ENCODE assay signal across 8 cellular contexts in genomic region chr3:194482830-194483229, GRCh38. TPM values are rescaled to one million over a fixed set of nuclear protein-coding genes. Genes with fewer than 3 reads are reported as not detected.
DNase-seq lines count a peak whose midpoint lies in the region; ATAC-seq and TF ChIP-seq lines count a peak whose summit lies in the region.
"Not testable (repeated sequence)": the region's sequence is repeated elsewhere in the genome, so short reads cannot be mapped to it uniquely, and the experiment has no call there.

No MANE protein-coding gene starts in this region.

- not testable (repeated sequence) for H3K9me3 ChIP-seq in Loucy (ENCODE audit: insufficient read depth, low read depth, low read length); subcutaneous abdominal adipose tissue (ENCODE audit: control insufficient read depth in 5 of 5, low read length in 5 of 5)

- not testable (repeated sequence) for H3K27me3 Mint-ChIP-seq in WTC11 (ENCODE audit: low read depth); activated T-helper 1 cell treated with anti-CD3 and anti-CD28 coated beads, Interleukin-12 subunit alpha, Interleukin-12 subunit beta, Interleukin-2, Interleukin-4 antibody, amounts not matched to agents 30 ng/mL and 10 ng/mL and 1 ng/mL, durations not matched to agents 14 hours and 24 hours and 36 hours (ENCODE audit: insufficient read depth); activated naive CD8-positive, alpha-beta T cell treated with anti-CD3 and anti-CD28 coated beads, Interleukin-2, amount 10 ng/mL, durations not matched to agents 7 days and 5 days; dendritic cell treated with granulocyte-macrophage colony-stimulating factor and Interleukin-4, amounts not matched to agents 40 ng/mL and 50 ng/mL, for 4 days; progenitor cell of endocrine pancreas

- not testable (repeated sequence) for H3K4me3 ChIP-seq in ACC112 (ENCODE audit: low read depth, low read length); Loucy (ENCODE audit: low read length, poor library complexity, severe bottlenecking); subcutaneous abdominal adipose tissue (ENCODE audit: low read depth in 1 of 5, low read length in 5 of 5)

- H3K9me3 Mint-ChIP-seq in WTC11; activated T-helper 1 cell treated with anti-CD3 and anti-CD28 coated beads, Interleukin-12 subunit alpha, Interleukin-12 subunit beta, Interleukin-2, Interleukin-4 antibody, amounts not matched to agents 30 ng/mL and 10 ng/mL and 1 ng/mL, durations not matched to agents 14 hours and 24 hours and 36 hours; activated naive CD8-positive, alpha-beta T cell treated with anti-CD3 and anti-CD28 coated beads, Interleukin-2, amount 10 ng/mL, durations not matched to agents 7 days and 5 days; dendritic cell treated with granulocyte-macrophage colony-stimulating factor and Interleukin-4, amounts not matched to agents 40 ng/mL and 50 ng/mL, for 4 days; progenitor cell of endocrine pancreas (ENCODE audit: low read depth): not testable (repeated sequence)

- H2AFZ ChIP-seq in ACC112 (ENCODE audit: low read length, unreplicated experiment); Loucy (ENCODE audit: low read length): not testable (repeated sequence)

- not testable (repeated sequence) for H3F3A ChIP-seq in Loucy (ENCODE audit: low read depth)

- H3K9me2 ChIP-seq in Loucy (replicated peaks; ENCODE audit: low read depth, low read length) = not testable (repeated sequence)

- H3K9ac ChIP-seq in Loucy (ENCODE audit: low read depth, low read length, poor library complexity, severe bottlenecking); subcutaneous abdominal adipose tissue (ENCODE audit: low read length in 5 of 5): not testable (repeated sequence)

- peaks cover 12% of the 10 kb centered on the region for H3K36me3 Mint-ChIP-seq in WTC11
- H3K36me3 Mint-ChIP-seq in activated T-helper 1 cell treated with anti-CD3 and anti-CD28 coated beads, Interleukin-12 subunit alpha, Interleukin-12 subunit beta, Interleukin-2, Interleukin-4 antibody, amounts not matched to agents 30 ng/mL and 10 ng/mL and 1 ng/mL, durations not matched to agents 14 hours and 24 hours and 36 hours (ENCODE audit: low read depth) = peaks cover 34% of the 10 kb centered on the region
- H3K36me3 Mint-ChIP-seq in activated naive CD8-positive, alpha-beta T cell treated with anti-CD3 and anti-CD28 coated beads, Interleukin-2, amount 10 ng/mL, durations not matched to agents 7 days and 5 days = peaks cover 11% of the 10 kb centered on the region
- H3K36me3 Mint-ChIP-seq in dendritic cell treated with granulocyte-macrophage colony-stimulating factor and Interleukin-4, amounts not matched to agents 40 ng/mL and 50 ng/mL, for 4 days (ENCODE audit: low read depth) = peaks cover 22% of the 10 kb centered on the region
- not testable (repeated sequence) for H3K36me3 Mint-ChIP-seq in progenitor cell of endocrine pancreas (ENCODE audit: insufficient read depth)

- H3K36me3 ChIP-seq in ACC112 (ENCODE audit: insufficient read depth, low read length) = peaks cover 32% of the 10 kb centered on the region
- not testable (repeated sequence) for H3K36me3 ChIP-seq in Loucy (ENCODE audit: insufficient read depth, low read length)
- peaks cover 3 to 18% (median 4%) of the 10 kb centered on the region in 5 donors for H3K36me3 ChIP-seq in subcutaneous abdominal adipose tissue (ENCODE audit: control insufficient read depth in 5 of 5, insufficient read depth in 5 of 5, low read length in 5 of 5)

- H3K27ac Mint-ChIP-seq in WTC11 = peak overlapping the region; percentile 57; the same call in 1 of the 2 replicates
- H3K27ac Mint-ChIP-seq in activated T-helper 1 cell treated with anti-CD3 and anti-CD28 coated beads, Interleukin-12 subunit alpha, Interleukin-12 subunit beta, Interleukin-2, Interleukin-4 antibody, amounts not matched to agents 30 ng/mL and 10 ng/mL and 1 ng/mL, durations not matched to agents 14 hours and 24 hours and 36 hours = peak overlapping the region; percentile 52
- H3K27ac Mint-ChIP-seq in activated naive CD8-positive, alpha-beta T cell treated with anti-CD3 and anti-CD28 coated beads, Interleukin-2, amount 10 ng/mL, durations not matched to agents 7 days and 5 days = peak overlapping the region; percentile 30
- peak overlapping the region; percentile 21 for H3K27ac Mint-ChIP-seq in dendritic cell treated with granulocyte-macrophage colony-stimulating factor and Interleukin-4, amounts not matched to agents 40 ng/mL and 50 ng/mL, for 4 days
- H3K27ac Mint-ChIP-seq in progenitor cell of endocrine pancreas = peak overlapping the region; percentile 30

- H3K27me3 ChIP-seq in ACC112 (ENCODE audit: insufficient read depth, low read length); Loucy (ENCODE audit: insufficient read depth, low read length, poor library complexity, severe bottlenecking); subcutaneous abdominal adipose tissue (ENCODE audit: control insufficient read depth in 5 of 5, insufficient read depth in 4 of 5, low read length in 5 of 5): not testable (repeated sequence)

- POLR2A ChIA-PET in WTC11 (lab: Charles Lee); activated naive CD8-positive, alpha-beta T cell treated with anti-CD3 and anti-CD28 coated beads, Interleukin-2, amount 10 ng/mL, durations not matched to agents 7 days and 5 days (lab: Charles Lee): not testable (repeated sequence)

- peak overlapping the region; percentile 80; the same call in 1 of the 2 replicates for H3K27ac ChIP-seq in ACC112 (ENCODE audit: low read depth, low read length)
- H3K27ac ChIP-seq in subcutaneous abdominal adipose tissue (ENCODE audit: low read depth, low read length) = peak overlapping the region; percentile 64

- CTCF ChIA-PET in WTC11 (lab: Charles Lee) = not testable (repeated sequence)

- H3K4me2 ChIP-seq in Loucy (ENCODE audit: low read depth, low read length, poor library complexity, severe bottlenecking) = peak overlapping the region; percentile 83

- intact Hi-C loops in activated T-helper 1 cell treated with anti-CD3 and anti-CD28 coated beads, Interleukin-12 subunit alpha, Interleukin-12 subunit beta, Interleukin-2, Interleukin-4 antibody, amounts not matched to agents 30 ng/mL and 10 ng/mL and 1 ng/mL, durations not matched to agents 14 hours and 24 hours and 36 hours (cut with micrococcal nuclease) = loop anchor here (10.0 kb wide), 3 partner anchors 348 to 1062 kb away; partner anchors contain the start of genes ACAP2, HES1 and PPP1R2
- intact Hi-C loops in dendritic cell treated with granulocyte-macrophage colony-stimulating factor and Interleukin-4, amounts not matched to agents 40 ng/mL and 50 ng/mL, for 4 days (cut with micrococcal nuclease) = not testable (repeated sequence)

- not testable (repeated sequence) for TF ChIP-seq CTCF in Loucy (conservative IDR thresholded peaks at IDR 0.05; ENCODE audit: low read length); WTC11 (IDR thresholded peaks at IDR 0.05); progenitor cell of endocrine pancreas (IDR thresholded peaks at IDR 0.05; ENCODE audit: unreplicated experiment)

- not testable (repeated sequence) for H3K4me3 Mint-ChIP-seq in WTC11; activated naive CD8-positive, alpha-beta T cell treated with anti-CD3 and anti-CD28 coated beads, Interleukin-2, amount 10 ng/mL, durations not matched to agents 7 days and 5 days; dendritic cell treated with granulocyte-macrophage colony-stimulating factor and Interleukin-4, amounts not matched to agents 40 ng/mL and 50 ng/mL, for 4 days; progenitor cell of endocrine pancreas (ENCODE audit: low read depth)
- peak overlapping the region; percentile 42 for H3K4me3 Mint-ChIP-seq in activated T-helper 1 cell treated with anti-CD3 and anti-CD28 coated beads, Interleukin-12 subunit alpha, Interleukin-12 subunit beta, Interleukin-2, Interleukin-4 antibody, amounts not matched to agents 30 ng/mL and 10 ng/mL and 1 ng/mL, durations not matched to agents 14 hours and 24 hours and 36 hours

- H3K79me2 ChIP-seq in ACC112 (ENCODE audit: control insufficient read depth, insufficient read depth, low read length, unreplicated experiment) (peaks cover 89% of the 10 kb centered on the region), Loucy (ENCODE audit: insufficient read depth, low read length) (peaks cover 92% of the 10 kb centered on the region)

- H3K4me1 ChIP-seq in ACC112 (ENCODE audit: control insufficient read depth, insufficient read depth, low read length, unreplicated experiment) (peaks cover 56% of the 10 kb centered on the region), Loucy (ENCODE audit: insufficient read depth, low read length, poor library complexity, severe bottlenecking) (peaks cover 54% of the 10 kb centered on the region), subcutaneous abdominal adipose tissue (ENCODE audit: control insufficient read depth in 5 of 5, insufficient read depth in 5 of 5, low read length in 5 of 5) (peaks cover 0 to 45% (median 33%) of the 10 kb centered on the region in 5 donors)

- ATAC-seq in WTC11; activated naive CD8-positive, alpha-beta T cell treated with anti-CD3 and anti-CD28 coated beads, Interleukin-2, amount 10 ng/mL, durations not matched to agents 7 days and 5 days (ENCODE audit: low read depth): not testable (repeated sequence)

- peaks cover 74% of the 10 kb centered on the region for H4K20me1 ChIP-seq in Loucy (ENCODE audit: insufficient read depth, low read length, poor library complexity, severe bottlenecking)

- not testable (repeated sequence) for DNase-seq in WTC11 (ENCODE audit: low spot score); activated T-helper 1 cell treated with anti-CD3 and anti-CD28 coated beads, Interleukin-12 subunit alpha, Interleukin-12 subunit beta, Interleukin-2, Interleukin-4 antibody, amounts not matched to agents 30 ng/mL and 10 ng/mL and 1 ng/mL, durations not matched to agents 14 hours and 24 hours and 36 hours (ENCODE audit: low spot score); activated naive CD8-positive, alpha-beta T cell treated with anti-CD3 and anti-CD28 coated beads, Interleukin-2, amount 10 ng/mL, durations not matched to agents 7 days and 5 days; progenitor cell of endocrine pancreas (ENCODE audit: low spot score, unreplicated experiment)

- H3K4me1 Mint-ChIP-seq in WTC11 (peaks cover 21% of the 10 kb centered on the region), progenitor cell of endocrine pancreas (ENCODE audit: low read depth) (peaks cover 41% of the 10 kb centered on the region)
- H3K4me1 Mint-ChIP-seq in activated T-helper 1 cell treated with anti-CD3 and anti-CD28 coated beads, Interleukin-12 subunit alpha, Interleukin-12 subunit beta, Interleukin-2, Interleukin-4 antibody, amounts not matched to agents 30 ng/mL and 10 ng/mL and 1 ng/mL, durations not matched to agents 14 hours and 24 hours and 36 hours (ENCODE audit: low read depth) = peaks cover 51% of the 10 kb centered on the region
- peaks cover 25% of the 10 kb centered on the region for H3K4me1 Mint-ChIP-seq in activated naive CD8-positive, alpha-beta T cell treated with anti-CD3 and anti-CD28 coated beads, Interleukin-2, amount 10 ng/mL, durations not matched to agents 7 days and 5 days
- H3K4me1 Mint-ChIP-seq in dendritic cell treated with granulocyte-macrophage colony-stimulating factor and Interleukin-4, amounts not matched to agents 40 ng/mL and 50 ng/mL, for 4 days (ENCODE audit: low read depth) = peaks cover 51% of the 10 kb centered on the region

RNA-seq across cellular contexts. Expression of gene ATP13A3, which starts 4.0 kb away (rescaled TPM):
- total RNA-seq in WTC11 (2021) (75.7 to 79.1 TPM (median 78.3 TPM) in 3 replicates), progenitor cell of endocrine pancreas (124 and 135 TPM in 2 replicates)
- 198 and 206 TPM in 2 replicates for total RNA-seq in activated T-helper 1 cell treated with anti-CD3 and anti-CD28 coated beads, Interleukin-12 subunit alpha, Interleukin-12 subunit beta, Interleukin-2, Interleukin-4 antibody, amounts not matched to agents 30 ng/mL and 10 ng/mL and 1 ng/mL, durations not matched to agents 14 hours and 24 hours and 36 hours
- 10 to 100 TPM; 56.3 to 57.0 TPM for total RNA-seq in activated naive CD8-positive, alpha-beta T cell treated with anti-CD3 and anti-CD28 coated beads, Interleukin-2, amount 10 ng/mL, durations not matched to agents 7 days and 5 days
